In genomic region chr12:64252708-64253107, GRCh38 we compare ENCODE assay signal across 13 cellular contexts. TPM values are rescaled to one million over a fixed set of nuclear protein-coding genes. Genes with fewer than 3 reads are reported as not detected.
A peak's percentile ranks its signal among the peaks of the same experiment; 100 is the strongest.
DNase-seq lines count a peak whose midpoint lies in the region; ATAC-seq and TF ChIP-seq lines count a peak whose summit lies in the region.
"Had no signal": no experiment of that assay in that cellular context is flagged by ENCODE, and none has a peak within 500 bp of the region (broad histone marks: within the 10 kb centered on the region; RNA-seq: fewer than 3 reads in every experiment).

No MANE protein-coding gene starts in this region.

- H3K36me3 Mint-ChIP-seq in HFFc6 (ENCODE audit: low read depth) = no peaks in the 10 kb centered on the region
- H3K36me3 Mint-ChIP-seq: stimulated activated naive B cell treated with anti-CD40 and anti-IgM and Interleukin-4, amounts not matched to agents 10 μg/mL and 1 μg/mL and 100 μg/mL, for 72 hours had no signal

- H3K4me1 ChIP-seq in uterus = no peaks in the 10 kb centered on the region

- no peak overlapping the region for H3K4me3 ChIP-seq in uterus

- H3K9me3 Mint-ChIP-seq in HFFc6 = no peaks in the 10 kb centered on the region
- H3K9me3 Mint-ChIP-seq: activated B cell treated with CpG ODN at 0.5 μM for 24 hours; stimulated activated naive B cell treated with anti-CD40 and anti-IgM and Interleukin-4, amounts not matched to agents 10 μg/mL and 1 μg/mL and 100 μg/mL, for 72 hours had no signal

- H3K4me3 Mint-ChIP-seq in HFFc6 = peak overlapping the region; percentile 34; the same call in 1 of the 2 replicates
- H3K4me3 Mint-ChIP-seq: activated B cell treated with CpG ODN at 0.5 μM for 24 hours; stimulated activated naive B cell treated with anti-CD40 and anti-IgM and Interleukin-4, amounts not matched to agents 10 μg/mL and 1 μg/mL and 100 μg/mL, for 72 hours had no signal

- no peak for DNase-seq in HFFc6
- DNase-seq in caudate nucleus (lab: John Stamatoyannopoulos, UW) = no peak
- DNase-seq in left lobe of liver (ENCODE audit: low spot score) = no peak
- peak; percentile 22 to 44 for DNase-seq in uterus
- DNase-seq in anterior cingulate cortex (lab: John Stamatoyannopoulos, UW) = no peak
- no peak for DNase-seq in GM19238 (ENCODE audit: insufficient read length, low spot score)
- DNase-seq: activated B cell treated with CpG ODN at 0.5 μM for 24 hours; activated T-cell treated with anti-CD3 and anti-CD28 coated beads, Interleukin-2, amount 50 U/mL, for 1 hour; DMS53; NCI-H69; stimulated activated CD4-positive, alpha-beta T cell treated with anti-CD3 and anti-CD28 coated beads, Interleukin-1b, Interleukin-23, amount 100 ng/mL, for 48 hours; stimulated activated naive B cell treated with anti-CD40 and anti-IgM and Interleukin-4, amounts not matched to agents 10 μg/mL and 1 μg/mL and 100 μg/mL, for 72 hours had no signal

- H3K27ac ChIP-seq in caudate nucleus (ENCODE audit: low read depth, low read length) = peak overlapping the region; percentile 24
- peak overlapping the region; percentile 30 to 52 for H3K27ac ChIP-seq in uterus

- no peak for TF ChIP-seq POLR2A in uterus (IDR thresholded peaks at IDR 0.05)

- H3K4me1 Mint-ChIP-seq in HFFc6 (ENCODE audit: low read depth) = peaks cover 34% of the 10 kb centered on the region
- H3K4me1 Mint-ChIP-seq: activated B cell treated with CpG ODN at 0.5 μM for 24 hours; stimulated activated naive B cell treated with anti-CD40 and anti-IgM and Interleukin-4, amounts not matched to agents 10 μg/mL and 1 μg/mL and 100 μg/mL, for 72 hours had no signal

- peak overlapping the region; percentile 42; the same call in 1 of the 2 replicates for H3K27ac Mint-ChIP-seq in HFFc6
- H3K27ac Mint-ChIP-seq: activated B cell treated with CpG ODN at 0.5 μM for 24 hours; stimulated activated naive B cell treated with anti-CD40 and anti-IgM and Interleukin-4, amounts not matched to agents 10 μg/mL and 1 μg/mL and 100 μg/mL, for 72 hours had no signal

- no peaks in the 10 kb centered on the region for H3K9me3 ChIP-seq in uterus

- ATAC-seq in left lobe of liver (peak; percentile 63), HG03521 (IDR thresholded peaks at IDR 0.05; ENCODE audit: unreplicated experiment) (no peak)
- ATAC-seq: stimulated activated naive B cell treated with anti-CD40 and anti-IgM and Interleukin-4, amounts not matched to agents 10 μg/mL and 1 μg/mL and 100 μg/mL, for 72 hours had no signal

- intact Hi-C loops in uterus (cut with DNase I; ENCODE audit: low total_unique reads) = no loop called here

- TF ChIP-seq CTCF in HFFc6 (IDR thresholded peaks at IDR 0.05) = no peak
- TF ChIP-seq CTCF in uterus (IDR thresholded peaks at IDR 0.05) = no peak

- no peaks in the 10 kb centered on the region for H3K36me3 ChIP-seq in uterus

- no peaks in the 10 kb centered on the region for H3K27me3 Mint-ChIP-seq in HFFc6 (ENCODE audit: insufficient read depth)

- H3K27me3 ChIP-seq in uterus = no peaks in the 10 kb centered on the region

RNA-seq across cellular contexts. Expression of gene KICS2, which starts 30.6 kb away (rescaled TPM):
- total RNA-seq in HFFc6 (2021; fragmentation: NEBNext Ultra II Directional; extraction: Animal tissue kit (Norgen Biotek cat#: 25700)) = 1 to 10 TPM; 3.7 to 5.8 (median 5.0) TPM
- total RNA-seq in left lobe of liver (6.9 TPM), uterus (1 to 10 TPM in 3 of 4 donors, under 1 TPM in 1; 0.51 to 9.0 (median 6.6) TPM)

Comparison
In these comparisons a context has a peak if more than half of its experiments do, and no peak if none do; other contexts are left out.
1. DNase-seq: peak in uterus (2 of 2); none in HFFc6 (single experiment), caudate nucleus (0 of 61), left lobe of liver (single experiment), anterior cingulate cortex (0 of 58) and GM19238 (single experiment).